In the genomic region with DNA sequence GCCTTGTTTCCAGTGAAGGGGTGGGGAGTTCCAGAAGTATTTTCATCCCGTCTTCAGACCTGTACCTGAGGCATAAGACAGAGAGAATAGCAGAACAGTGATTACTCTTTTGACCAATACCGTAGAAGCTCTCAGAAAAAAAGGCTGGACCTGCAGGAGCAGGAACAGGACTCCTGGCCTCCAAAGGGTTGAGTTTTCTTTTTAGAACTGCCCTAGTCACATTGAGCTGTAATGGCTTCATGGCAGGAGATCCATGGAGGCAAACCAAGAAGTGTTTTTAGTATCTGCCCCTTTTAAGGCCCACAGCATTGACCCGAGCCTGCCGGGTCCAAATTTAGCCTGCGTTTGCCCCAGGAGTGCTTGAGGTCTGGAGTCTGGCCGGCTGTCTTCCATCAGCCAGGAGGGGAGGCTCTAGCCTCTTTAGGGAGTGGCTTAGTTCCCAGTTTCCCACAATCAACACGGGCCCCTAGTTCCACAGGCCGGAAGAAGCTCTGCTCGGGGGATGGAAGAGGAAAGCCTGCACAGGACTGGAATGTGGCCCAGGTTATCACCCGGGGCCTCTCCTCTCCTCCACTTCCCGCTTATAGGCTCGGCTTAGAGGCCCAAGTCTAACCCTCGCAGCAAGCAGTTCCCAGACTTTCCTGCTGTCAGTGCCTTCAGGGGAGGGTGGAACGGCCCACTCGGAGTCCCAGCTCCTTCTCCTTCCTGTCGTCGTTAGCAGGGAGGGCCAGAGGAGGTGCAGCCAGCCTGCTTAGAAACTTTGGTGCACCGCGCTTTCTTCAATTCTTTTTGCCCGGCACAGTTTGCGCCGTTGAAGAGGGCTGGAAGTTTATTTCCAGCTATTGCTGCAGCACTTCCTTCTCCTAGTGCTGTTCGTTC, we compare ENCODE assay signal across 9 cellular contexts.
A peak's percentile ranks its signal among the peaks of the same experiment; 100 is the strongest.
DNase-seq lines count a peak whose midpoint lies in the region; ATAC-seq and TF ChIP-seq lines count a peak whose summit lies in the region.
"Had no signal": no experiment of that assay in that cellular context is flagged by ENCODE, and none has a peak within 500 bp of the region (broad histone marks: within the 10 kb centered on the region; RNA-seq: fewer than 3 reads in every experiment).

No MANE protein-coding gene starts in this region.

- 3 to 4% methylated on average over 23 of the region's 23 CpGs for whole genome bisulfite sequencing in aorta, 2 donors

- H3K9me3 Mint-ChIP-seq in activated naive CD4-positive, alpha-beta T cell treated with anti-CD3 and anti-CD28 coated beads, Interleukin-2, amount 10 ng/mL, durations not matched to agents 7 days and 5 days: no peaks in the 10 kb centered on the region
- H3K9me3 Mint-ChIP-seq in activated naive CD4-positive, alpha-beta T cell treated with anti-CD3 and anti-CD28 coated beads for 36 hours: no peaks in the 10 kb centered on the region

- H3K27me3 Mint-ChIP-seq in activated naive CD4-positive, alpha-beta T cell treated with anti-CD3 and anti-CD28 coated beads, Interleukin-2, amount 10 ng/mL, durations not matched to agents 7 days and 5 days: no peaks in the 10 kb centered on the region
- no peaks in the 10 kb centered on the region for H3K27me3 Mint-ChIP-seq in activated naive CD4-positive, alpha-beta T cell treated with anti-CD3 and anti-CD28 coated beads for 36 hours (ENCODE audit: low read depth)

- no peaks in the 10 kb centered on the region for H3K27me3 ChIP-seq in mucosa of rectum (ENCODE audit: control insufficient read depth in 2 of 2, insufficient read depth in 2 of 2, low read length in 2 of 2)
- no peaks in the 10 kb centered on the region for H3K27me3 ChIP-seq in aorta (ENCODE audit: control insufficient read depth in 1 of 2, insufficient read depth in 2 of 2, low read length in 1 of 2)

- peaks cover 18% of the 10 kb centered on the region for H3K36me3 Mint-ChIP-seq in activated naive CD4-positive, alpha-beta T cell treated with anti-CD3 and anti-CD28 coated beads, Interleukin-2, amount 10 ng/mL, durations not matched to agents 7 days and 5 days
- H3K36me3 Mint-ChIP-seq in activated naive CD4-positive, alpha-beta T cell treated with anti-CD3 and anti-CD28 coated beads for 36 hours (ENCODE audit: low read depth): no peaks in the 10 kb centered on the region

- peak; percentile 87 for ATAC-seq in aorta (ENCODE audit: low FRiP score)

- H3K27ac Mint-ChIP-seq in activated naive CD4-positive, alpha-beta T cell treated with anti-CD3 and anti-CD28 coated beads, Interleukin-2, amount 10 ng/mL, durations not matched to agents 7 days and 5 days: peak overlapping the region; percentile 83
- H3K27ac Mint-ChIP-seq in activated naive CD4-positive, alpha-beta T cell treated with anti-CD3 and anti-CD28 coated beads for 36 hours: no peak overlapping the region

- intact Hi-C loops in activated naive CD4-positive, alpha-beta T cell treated with anti-CD3 and anti-CD28 coated beads for 36 hours (cut with micrococcal nuclease): loop anchor here (2.0 kb wide), 1 partner anchor 16 kb away; no protein-coding TSS in a partner anchor
- intact Hi-C loops in aorta (cut with DNase I): loop anchor here in 1 of 2 donors (10.0 kb wide), 1 partner anchor 142 kb away; no protein-coding TSS in a partner anchor

- CTCF ChIA-PET in activated naive CD4-positive, alpha-beta T cell treated with anti-CD3 and anti-CD28 coated beads, Interleukin-2, amount 10 ng/mL, durations not matched to agents 7 days and 5 days (lab: Charles Lee): interaction anchor here (0.8 to 1.5 kb wide), 3 partner anchors 15 to 224 kb away, joined by 3 to 6 read pairs (median 3); no protein-coding TSS in a partner anchor
- CTCF ChIA-PET in activated naive CD4-positive, alpha-beta T cell treated with anti-CD3 and anti-CD28 coated beads for 36 hours (lab: Charles Lee): interaction anchor here (0.7 to 0.8 kb wide), 2 partner anchors 18 to 35 kb away, joined by 3 read pairs; no protein-coding TSS in a partner anchor

- H3K4me1 Mint-ChIP-seq in activated naive CD4-positive, alpha-beta T cell treated with anti-CD3 and anti-CD28 coated beads, Interleukin-2, amount 10 ng/mL, durations not matched to agents 7 days and 5 days: peaks cover 53% of the 10 kb centered on the region
- H3K4me1 Mint-ChIP-seq in activated naive CD4-positive, alpha-beta T cell treated with anti-CD3 and anti-CD28 coated beads for 36 hours (ENCODE audit: low read depth): peaks cover 17% of the 10 kb centered on the region

- no peak for DNase-seq in activated naive CD4-positive, alpha-beta T cell treated with anti-CD3 and anti-CD28 coated beads, Interleukin-2, amount 10 ng/mL, durations not matched to agents 7 days and 5 days
- no peak for DNase-seq in activated naive CD4-positive, alpha-beta T cell treated with anti-CD3 and anti-CD28 coated beads for 36 hours
- DNase-seq in epithelial cell of proximal tubule (ENCODE audit: low read depth): no peak
- DNase-seq in aorta: peak; percentile 87
- no peak for DNase-seq in COLO668 (lab: John Stamatoyannopoulos, UW; ENCODE audit: unreplicated experiment)
- DNase-seq in NCI-H748 (lab: John Stamatoyannopoulos, UW; ENCODE audit: unreplicated experiment): no peak
- DNase-seq in activated CD8-positive, alpha-beta memory T cell treated with anti-CD3 and anti-CD28 coated beads, Interleukin-2, amount 50 U/mL, for 4 hours: no peak
- DNase-seq: AML-193 had no signal

- H3K36me3 ChIP-seq in mucosa of rectum (ENCODE audit: control insufficient read depth in 2 of 2, insufficient read depth in 2 of 2, low read length in 2 of 2): no peaks in the 10 kb centered on the region
- no peaks in the 10 kb centered on the region for H3K36me3 ChIP-seq in aorta (ENCODE audit: control insufficient read depth in 1 of 2, insufficient read depth in 2 of 2, low read length in 1 of 2)

- no peak for TF ChIP-seq CTCF in epithelial cell of proximal tubule (conservative IDR thresholded peaks at IDR 0.05; ENCODE audit: low read depth, low read length)

- H3K9ac ChIP-seq in mucosa of rectum (ENCODE audit: low read depth in 1 of 2, low read length in 2 of 2): peak overlapping the region; percentile 28 to 34

- H3K4me3 Mint-ChIP-seq in activated naive CD4-positive, alpha-beta T cell treated with anti-CD3 and anti-CD28 coated beads, Interleukin-2, amount 10 ng/mL, durations not matched to agents 7 days and 5 days: no peak overlapping the region
- H3K4me3 Mint-ChIP-seq in activated naive CD4-positive, alpha-beta T cell treated with anti-CD3 and anti-CD28 coated beads for 36 hours: no peak overlapping the region

- no peaks in the 10 kb centered on the region for H3K9me3 ChIP-seq in mucosa of rectum (ENCODE audit: control insufficient read depth in 2 of 2, low read length in 2 of 2)
- H3K9me3 ChIP-seq in aorta (ENCODE audit: control insufficient read depth, low read length): no peaks in the 10 kb centered on the region

- peak overlapping the region; percentile 53 for H3K4me3 ChIP-seq in epithelial cell of proximal tubule (ENCODE audit: low read depth, low read length)
- H3K4me3 ChIP-seq in mucosa of rectum (ENCODE audit: low read length in 2 of 2): peak overlapping the region; percentile 17 to 56
- peak overlapping the region; percentile 12 to 35 for H3K4me3 ChIP-seq in aorta (ENCODE audit: low read length in 2 of 2)

- H3K4me1 ChIP-seq in mucosa of rectum (ENCODE audit: control insufficient read depth in 2 of 2, insufficient read depth in 2 of 2, low read length in 2 of 2) (peaks cover 29 to 33% of the 10 kb centered on the region in 2 donors), aorta (ENCODE audit: control insufficient read depth in 1 of 2, insufficient read depth in 2 of 2, low read length in 2 of 2) (peaks cover 3 to 4% of the 10 kb centered on the region in 2 donors)

- peak overlapping the region; percentile 81 to 86 for H3K27ac ChIP-seq in mucosa of rectum (ENCODE audit: low read depth in 2 of 2, low read length in 2 of 2)
- peak overlapping the region; percentile 89 to 96 for H3K27ac ChIP-seq in aorta (ENCODE audit: low read depth in 1 of 2, low read length in 2 of 2)

Comparison
In these comparisons a context has a peak if more than half of its experiments do, and no peak if none do; other contexts are left out.
1. DNase-seq: peak in aorta (2 of 2); none in activated naive CD4-positive, alpha-beta T cell treated with anti-CD3 and anti-CD28 coated beads, Interleukin-2, amount 10 ng/mL, durations not matched to agents 7 days and 5 days (single experiment), activated naive CD4-positive, alpha-beta T cell treated with anti-CD3 and anti-CD28 coated beads for 36 hours (single experiment), epithelial cell of proximal tubule (single experiment), COLO668 (single experiment), NCI-H748 (single experiment) and activated CD8-positive, alpha-beta memory T cell treated with anti-CD3 and anti-CD28 coated beads, Interleukin-2, amount 50 U/mL, for 4 hours (single experiment).
2. Peak in every context shown above with its lines, with median percentiles within 50 percentile points of each other: H3K4me3 ChIP-seq.